1 cellular context compared by ENCODE assay signal in genomic region chr20:50191065-50191565, GRCh38.
A peak's percentile ranks its signal among the peaks of the same experiment; 100 is the strongest.
TF ChIP-seq lines count a peak whose summit lies in the region.

No MANE protein-coding gene starts in this region.

TF ChIP-seq in HepG2, 621 proteins besides CTCF, POLR2A, EP300 and RAD21 (continued from another document):
- TF ChIP-seq ZNF800 (CRISPR knock-in tag; IDR thresholded peaks at IDR 0.05) (no peak), ZNF280B (CRISPR knock-in tag; IDR thresholded peaks at IDR 0.05; ENCODE audit: borderline replicate concordance) (no peak), NBN (conservative IDR thresholded peaks at IDR 0.05) (no peak), ZSCAN29 (CRISPR knock-in tag; conservative IDR thresholded peaks at IDR 0.05) (no peak), JDP2 (CRISPR knock-in tag; IDR thresholded peaks at IDR 0.05; ENCODE audit: borderline replicate concordance) (no peak), SIX1 (CRISPR knock-in tag; IDR thresholded peaks at IDR 0.05; ENCODE audit: borderline replicate concordance) (no peak), ZBTB8A (CRISPR knock-in tag; IDR thresholded peaks at IDR 0.05; ENCODE audit: borderline replicate concordance, low read depth) (no peak), ZBTB49 (CRISPR knock-in tag; IDR thresholded peaks at IDR 0.05; ENCODE audit: borderline replicate concordance) (no peak), ATF3 (CRISPR knock-in tag; IDR thresholded peaks at IDR 0.05) (no peak; the same call in 1 of the 2 replicates), ZNF883 (CRISPR knock-in tag; IDR thresholded peaks at IDR 0.05; ENCODE audit: not compliant biosample characterization) (no peak), ZNF737 (CRISPR knock-in tag; IDR thresholded peaks at IDR 0.05; ENCODE audit: borderline replicate concordance) (no peak), THYN1 (CRISPR knock-in tag; IDR thresholded peaks at IDR 0.05; ENCODE audit: borderline replicate concordance, low read depth) (no peak), ZNF460 (CRISPR knock-in tag; IDR thresholded peaks at IDR 0.05; ENCODE audit: borderline replicate concordance) (no peak), ZNF33A (CRISPR knock-in tag; IDR thresholded peaks at IDR 0.05; ENCODE audit: borderline replicate concordance) (no peak), ZNF343 (CRISPR knock-in tag; IDR thresholded peaks at IDR 0.05) (no peak), PRDM4 (CRISPR knock-in tag; IDR thresholded peaks at IDR 0.05; ENCODE audit: borderline replicate concordance) (no peak), PCBP2 (optimal IDR thresholded peaks at IDR 0.05; ENCODE audit: low read depth, low read length, poor library complexity, severe bottlenecking) (no peak), MYC (CRISPR knock-in tag; IDR thresholded peaks at IDR 0.05; ENCODE audit: borderline replicate concordance) (no peak), MTF2 (CRISPR knock-in tag; IDR thresholded peaks at IDR 0.05; ENCODE audit: borderline replicate concordance) (0 out of 2 replicates have a peak, but pooled peaks have one; percentile 19), NCOA1 (CRISPR knock-in tag; IDR thresholded peaks at IDR 0.05) (no peak), FOSL1 (CRISPR knock-in tag; IDR thresholded peaks at IDR 0.05; ENCODE audit: borderline replicate concordance) (no peak), TRAFD1 (CRISPR knock-in tag; IDR thresholded peaks at IDR 0.05; ENCODE audit: borderline replicate concordance) (no peak), HOXA9 (CRISPR knock-in tag; IDR thresholded peaks at IDR 0.05; ENCODE audit: borderline replicate concordance) (peak; percentile 11; the same call in 1 of the 2 replicates), ARNT (IDR thresholded peaks at IDR 0.05) (no peak), ZNF746 (CRISPR knock-in tag; IDR thresholded peaks at IDR 0.05) (no peak), HOXA3 (CRISPR knock-in tag; IDR thresholded peaks at IDR 0.05) (0 out of 2 replicates have a peak, but pooled peaks have one; percentile 16), RFXANK (CRISPR knock-in tag; IDR thresholded peaks at IDR 0.05) (no peak), ZNF468 (CRISPR knock-in tag; IDR thresholded peaks at IDR 0.05) (no peak), REL (CRISPR knock-in tag; conservative IDR thresholded peaks at IDR 0.05) (0 out of 2 replicates have a peak, but pooled peaks have one; percentile 63), MIXL1 (CRISPR knock-in tag; IDR thresholded peaks at IDR 0.05) (no peak), MIER3 (CRISPR knock-in tag; IDR thresholded peaks at IDR 0.05; ENCODE audit: borderline replicate concordance) (no peak), ZNF713 (CRISPR knock-in tag; IDR thresholded peaks at IDR 0.05) (no peak), ZNF317 (CRISPR knock-in tag; IDR thresholded peaks at IDR 0.05) (no peak), ZBTB38 (CRISPR knock-in tag; IDR thresholded peaks at IDR 0.05) (no peak), ETV6 (CRISPR knock-in tag; conservative IDR thresholded peaks at IDR 0.05) (no peak), JUNB (CRISPR knock-in tag; IDR thresholded peaks at IDR 0.05; ENCODE audit: borderline replicate concordance) (no peak)
